ENCODE assay signal across 1 cellular context in the genomic region with DNA sequence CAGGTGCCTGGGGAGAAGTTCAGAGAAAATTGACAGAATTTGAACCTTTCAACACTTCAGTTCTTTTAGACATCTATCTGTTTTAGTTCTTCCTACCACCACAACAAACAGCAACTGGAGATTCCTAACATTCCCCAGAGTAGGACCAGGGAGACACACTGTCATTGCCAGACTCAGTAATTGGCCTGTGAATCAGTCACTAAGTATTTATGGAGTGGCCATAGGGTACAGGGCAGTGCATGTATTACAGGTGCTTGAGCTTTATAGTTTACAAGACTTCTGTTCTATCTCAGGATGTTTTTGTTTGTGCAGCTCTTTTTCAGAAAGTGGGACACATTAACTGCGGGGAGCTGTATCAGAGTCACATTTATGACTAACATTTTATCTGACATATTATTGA.
TF ChIP-seq lines count a peak whose summit lies in the region.

No MANE protein-coding gene starts in this region.

TF ChIP-seq in SK-N-SH, 30 proteins besides CTCF, POLR2A, EP300 and RAD21 (continued from another document):
- TF ChIP-seq, protein P1, sequence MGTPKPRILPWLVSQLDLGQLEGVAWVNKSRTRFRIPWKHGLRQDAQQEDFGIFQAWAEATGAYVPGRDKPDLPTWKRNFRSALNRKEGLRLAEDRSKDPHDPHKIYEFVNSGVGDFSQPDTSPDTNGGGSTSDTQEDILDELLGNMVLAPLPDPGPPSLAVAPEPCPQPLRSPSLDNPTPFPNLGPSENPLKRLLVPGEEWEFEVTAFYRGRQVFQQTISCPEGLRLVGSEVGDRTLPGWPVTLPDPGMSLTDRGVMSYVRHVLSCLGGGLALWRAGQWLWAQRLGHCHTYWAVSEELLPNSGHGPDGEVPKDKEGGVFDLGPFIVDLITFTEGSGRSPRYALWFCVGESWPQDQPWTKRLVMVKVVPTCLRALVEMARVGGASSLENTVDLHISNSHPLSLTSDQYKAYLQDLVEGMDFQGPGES (IDR thresholded peaks at IDR 0.05; ENCODE audit: low read depth, low read length): no peak
- no peak for TF ChIP-seq CHD2 (IDR thresholded peaks at IDR 0.05; ENCODE audit: low read length, partially characterized antibody)
- TF ChIP-seq NRF1 (IDR thresholded peaks at IDR 0.05; ENCODE audit: low read depth, low read length): no peak
- TF ChIP-seq TEAD4 (IDR thresholded peaks at IDR 0.05; ENCODE audit: borderline replicate concordance, insufficient read depth): no peak
- TF ChIP-seq RCOR1 (IDR thresholded peaks at IDR 0.05; ENCODE audit: low read length): no peak
- TF ChIP-seq, protein P2, sequence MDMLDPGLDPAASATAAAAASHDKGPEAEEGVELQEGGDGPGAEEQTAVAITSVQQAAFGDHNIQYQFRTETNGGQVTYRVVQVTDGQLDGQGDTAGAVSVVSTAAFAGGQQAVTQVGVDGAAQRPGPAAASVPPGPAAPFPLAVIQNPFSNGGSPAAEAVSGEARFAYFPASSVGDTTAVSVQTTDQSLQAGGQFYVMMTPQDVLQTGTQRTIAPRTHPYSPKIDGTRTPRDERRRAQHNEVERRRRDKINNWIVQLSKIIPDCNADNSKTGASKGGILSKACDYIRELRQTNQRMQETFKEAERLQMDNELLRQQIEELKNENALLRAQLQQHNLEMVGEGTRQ (IDR thresholded peaks at IDR 0.05; ENCODE audit: borderline replicate concordance, low read depth, low read length): no peak
- TF ChIP-seq FOXJ3 (CRISPR knock-in tag; IDR thresholded peaks at IDR 0.05): no peak
- TF ChIP-seq, protein P3, sequence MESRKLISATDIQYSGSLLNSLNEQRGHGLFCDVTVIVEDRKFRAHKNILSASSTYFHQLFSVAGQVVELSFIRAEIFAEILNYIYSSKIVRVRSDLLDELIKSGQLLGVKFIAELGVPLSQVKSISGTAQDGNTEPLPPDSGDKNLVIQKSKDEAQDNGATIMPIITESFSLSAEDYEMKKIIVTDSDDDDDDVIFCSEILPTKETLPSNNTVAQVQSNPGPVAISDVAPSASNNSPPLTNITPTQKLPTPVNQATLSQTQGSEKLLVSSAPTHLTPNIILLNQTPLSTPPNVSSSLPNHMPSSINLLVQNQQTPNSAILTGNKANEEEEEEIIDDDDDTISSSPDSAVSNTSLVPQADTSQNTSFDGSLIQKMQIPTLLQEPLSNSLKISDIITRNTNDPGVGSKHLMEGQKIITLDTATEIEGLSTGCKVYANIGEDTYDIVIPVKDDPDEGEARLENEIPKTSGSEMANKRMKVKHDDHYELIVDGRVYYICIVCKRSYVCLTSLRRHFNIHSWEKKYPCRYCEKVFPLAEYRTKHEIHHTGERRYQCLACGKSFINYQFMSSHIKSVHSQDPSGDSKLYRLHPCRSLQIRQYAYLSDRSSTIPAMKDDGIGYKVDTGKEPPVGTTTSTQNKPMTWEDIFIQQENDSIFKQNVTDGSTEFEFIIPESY (IDR thresholded peaks at IDR 0.05; ENCODE audit: borderline replicate concordance, low read depth): no peak
